Comparison of ENCODE assay signal across 18 cellular contexts in the genomic region with DNA sequence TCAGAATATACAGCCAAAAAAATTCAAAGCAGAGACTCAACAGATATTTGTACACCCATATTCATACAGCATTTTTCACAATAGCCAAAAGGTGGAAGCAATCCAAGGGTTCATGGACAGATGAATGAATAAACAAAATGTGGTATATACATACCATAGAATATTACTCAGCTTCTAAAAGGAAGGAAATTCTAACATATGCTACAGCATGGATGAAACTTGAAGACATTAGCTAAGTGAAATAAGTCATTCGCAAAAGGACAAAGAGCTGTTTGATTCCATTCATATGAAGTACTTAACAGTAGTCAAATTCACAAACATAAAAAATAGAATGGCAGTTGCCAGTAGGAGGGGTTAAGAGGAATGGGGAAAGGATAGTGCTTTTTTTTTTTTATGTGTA.
DNase-seq lines count a peak whose midpoint lies in the region; ATAC-seq and TF ChIP-seq lines count a peak whose summit lies in the region.
"Had no signal": no experiment of that assay in that cellular context is flagged by ENCODE, and none has a peak within 500 bp of the region (broad histone marks: within the 10 kb centered on the region; RNA-seq: fewer than 3 reads in every experiment).

No MANE protein-coding gene starts in this region.

- no peak for TF ChIP-seq CTCF in astrocyte of the cerebellum (IDR thresholded peaks at IDR 0.05; ENCODE audit: low read depth, low read length, missing control alignments)
- no peak for TF ChIP-seq CTCF in fibroblast of pulmonary artery (IDR thresholded peaks at IDR 0.05; ENCODE audit: low read length, missing control alignments)

- H3K4me3 ChIP-seq in astrocyte of the cerebellum (ENCODE audit: low read depth, low read length) (no peak overlapping the region), fibroblast of pulmonary artery (replicated peaks; ENCODE audit: low read depth, low read length) (no peak overlapping the region)
- H3K4me3 ChIP-seq: GM23338 had no signal

- in situ Hi-C loops in astrocyte of the cerebellum (cut with HindIII; ENCODE audit: low sequenced_read_pairs), result no loop called here

- DNase-seq in A172 (ENCODE audit: low spot score) (peak; percentile 2), HS-5 (ENCODE audit: low read depth) (peak; percentile 90), astrocyte of the cerebellum (ENCODE audit: low read depth) (peak; percentile 38), fibroblast of pulmonary artery (ENCODE audit: low read depth) (peak; percentile 80), RPMI8226 (no peak)
- DNase-seq: ACHN; activated CD4-positive, alpha-beta T cell treated with anti-CD3 and anti-CD28 coated beads, Interleukin-2, amount 10 ng/mL, durations not matched to agents 7 days and 5 days; caudate nucleus; CD8-positive, alpha-beta memory T cell; effector memory CD8-positive, alpha-beta T cell; head of caudate nucleus; NCI-H2029; stimulated activated CD4-positive, alpha-beta T cell treated with anti-CD3 and anti-CD28 coated beads, Interleukin-15, amount 100 ng/mL, for 24 hours had no signal

- ATAC-seq in esophagus mucosa, result no peak
- no peak for ATAC-seq in HG02610 (IDR thresholded peaks at IDR 0.05; ENCODE audit: unreplicated experiment)
- ATAC-seq in GM21381 (IDR thresholded peaks at IDR 0.05; ENCODE audit: unreplicated experiment), result no peak
- ATAC-seq: effector memory CD8-positive, alpha-beta T cell; GM23338; natural killer cell treated with Interleukin-12 subunit alpha and Interleukin-12 subunit beta and Interleukin-15 and Interleukin-18, amount 100 ng/mL, for 72 hours had no signal
